In the genomic region with DNA sequence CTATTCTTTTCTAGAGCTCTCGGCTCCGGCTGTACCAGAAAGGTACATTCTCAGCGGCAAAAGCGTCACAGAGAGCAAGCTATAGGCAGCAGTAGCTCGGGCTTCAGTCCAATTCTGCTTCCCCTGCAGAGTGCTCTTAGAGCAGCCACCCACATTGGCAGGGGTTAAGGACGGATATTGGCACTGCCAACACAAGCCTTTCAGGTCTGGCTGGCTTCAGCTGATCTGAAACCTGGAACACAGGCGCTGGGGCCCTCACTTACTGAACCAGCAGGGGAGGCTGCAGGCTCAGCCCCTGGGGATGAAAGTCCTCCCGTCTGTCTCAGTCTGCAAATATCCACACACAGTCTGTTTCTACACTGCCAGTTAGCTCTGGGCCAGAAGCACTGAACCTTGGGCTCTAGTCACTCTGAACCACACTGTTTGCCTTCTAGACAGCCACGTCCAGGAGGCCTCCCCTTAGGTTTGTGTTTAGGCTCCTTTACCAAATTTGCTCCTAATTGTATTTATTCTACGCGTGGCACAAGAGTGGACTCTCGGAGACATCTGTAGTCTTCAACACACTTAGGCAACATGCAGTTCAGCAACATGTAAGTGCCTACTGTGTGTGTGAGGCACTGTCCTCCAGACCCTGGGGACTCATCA, we compare ENCODE assay signal across 9 cellular contexts. TPM values are rescaled to one million over a fixed set of nuclear protein-coding genes. Genes with fewer than 3 reads are reported as not detected.
DNase-seq lines count a peak whose midpoint lies in the region; ATAC-seq and TF ChIP-seq lines count a peak whose summit lies in the region.
"Had no signal": no experiment of that assay in that cellular context is flagged by ENCODE, and none has a peak within 500 bp of the region (broad histone marks: within the 10 kb centered on the region; RNA-seq: fewer than 3 reads in every experiment).

No MANE protein-coding gene starts in this region.

- no peak overlapping the region for H3K4me3 Mint-ChIP-seq in progenitor cell of endocrine pancreas (ENCODE audit: low read depth)

- no peaks in the 10 kb centered on the region for H3K27me3 Mint-ChIP-seq in progenitor cell of endocrine pancreas

- H2AFZ ChIP-seq in PC-9: no peak overlapping the region

- H3K36me3 Mint-ChIP-seq in progenitor cell of endocrine pancreas (ENCODE audit: insufficient read depth): peaks cover 3% of the 10 kb centered on the region

- H3F3A ChIP-seq in PC-9 (ENCODE audit: insufficient read depth, low read depth): peaks cover 17% of the 10 kb centered on the region; the same call in 1 of the 2 replicates

- POLR2A ChIA-PET in PC-9 (lab: Charles Lee; ENCODE audit: unreplicated experiment): interaction anchor here (0.7 kb wide), 1 partner anchor 188 kb away, joined by 3 read pairs; no protein-coding TSS in a partner anchor

- H3K4me2 ChIP-seq in PC-9: no peak overlapping the region
- H3K4me2 ChIP-seq: KMS-11 had no signal

- peaks cover 12% of the 10 kb centered on the region for H3K4me1 ChIP-seq in PC-9 (replicated peaks; ENCODE audit: insufficient read depth)

- peak; percentile 71 for TF ChIP-seq CTCF in GM12872 (IDR thresholded peaks at IDR 0.05; ENCODE audit: insufficient read depth, low read depth, low read length)
- TF ChIP-seq CTCF in PC-9 (conservative IDR thresholded peaks at IDR 0.05): peak; percentile 29; the same call in 1 of the 2 replicates
- TF ChIP-seq CTCF in foreskin fibroblast (IDR thresholded peaks at IDR 0.05; ENCODE audit: low read depth, low read length): peak; percentile 46
- peak; percentile 36 for TF ChIP-seq CTCF in progenitor cell of endocrine pancreas (IDR thresholded peaks at IDR 0.05; ENCODE audit: unreplicated experiment)

- H3K27me3 ChIP-seq in PC-9 (ENCODE audit: insufficient read depth, low read depth): no peaks in the 10 kb centered on the region

- H3K9me3 ChIP-seq in PC-9 (ENCODE audit: insufficient read depth, low read depth): no peaks in the 10 kb centered on the region

- no peaks in the 10 kb centered on the region for H3K36me3 ChIP-seq in PC-9 (ENCODE audit: low read depth)

- no peak overlapping the region for H3K4me3 ChIP-seq in PC-9
- no peak overlapping the region for H3K4me3 ChIP-seq in foreskin fibroblast (ENCODE audit: low read depth in 1 of 2, low read length in 2 of 2)

- ATAC-seq in GM21515 (IDR thresholded peaks at IDR 0.05; ENCODE audit: unreplicated experiment): no peak
- ATAC-seq in HG03354 (IDR thresholded peaks at IDR 0.05; ENCODE audit: poor library complexity, severe bottlenecking, unreplicated experiment): no peak

- DNase-seq in PC-9 (peak in 1 of 2 experiments; percentile 16), foreskin fibroblast (peak in 1 of 2 donors; percentile 80), progenitor cell of endocrine pancreas (ENCODE audit: low spot score, unreplicated experiment) (no peak), T1000 (lab: John Stamatoyannopoulos, UW) (no peak)
- DNase-seq in central memory CD4-positive, alpha-beta T cell: no peak

- no peaks in the 10 kb centered on the region for H3K9me3 Mint-ChIP-seq in progenitor cell of endocrine pancreas (ENCODE audit: low read depth)

- H3K9me2 ChIP-seq in PC-9 (ENCODE audit: insufficient read depth): no peaks in the 10 kb centered on the region

- peaks cover 6% of the 10 kb centered on the region for H3K4me1 Mint-ChIP-seq in progenitor cell of endocrine pancreas (ENCODE audit: low read depth)

- intact Hi-C loops in PC-9 (cut with micrococcal nuclease; ENCODE audit: unreplicated experiment): no loop called here

- no peaks in the 10 kb centered on the region for H4K20me1 ChIP-seq in PC-9 (ENCODE audit: insufficient read depth)

- no peak overlapping the region for H3K27ac ChIP-seq in PC-9
- H3K27ac ChIP-seq: KMS-11 had no signal

- CTCF ChIA-PET in PC-9 (lab: Charles Lee): interaction anchor here (0.6 kb wide), 1 partner anchor 1019 kb away, joined by 3 read pairs; no protein-coding TSS in a partner anchor

- no TSS peak for BruUV-seq in PC-9 (replicated peaks; lab: Mats Ljungman, UMichigan)

- peak overlapping the region; percentile 49 for H3K27ac Mint-ChIP-seq in progenitor cell of endocrine pancreas

- no peaks in the 10 kb centered on the region for H3K79me2 ChIP-seq in PC-9 (ENCODE audit: low read depth)

RNA-seq across cellular contexts. Expression of a gene that starts 40.1 kb away (rescaled TPM):
- total RNA-seq in PC-9 (2021) (0.63 and 1.6 TPM in 2 replicates), progenitor cell of endocrine pancreas (0.69 and 0.86 TPM in 2 replicates)

RNA-seq across cellular contexts. Expression of a gene that starts 53.2 kb away (rescaled TPM):
- total RNA-seq in PC-9 (2021) (34.4 and 35.4 TPM in 2 replicates), progenitor cell of endocrine pancreas (21.9 and 25.4 TPM in 2 replicates)
